In the genomic region with DNA sequence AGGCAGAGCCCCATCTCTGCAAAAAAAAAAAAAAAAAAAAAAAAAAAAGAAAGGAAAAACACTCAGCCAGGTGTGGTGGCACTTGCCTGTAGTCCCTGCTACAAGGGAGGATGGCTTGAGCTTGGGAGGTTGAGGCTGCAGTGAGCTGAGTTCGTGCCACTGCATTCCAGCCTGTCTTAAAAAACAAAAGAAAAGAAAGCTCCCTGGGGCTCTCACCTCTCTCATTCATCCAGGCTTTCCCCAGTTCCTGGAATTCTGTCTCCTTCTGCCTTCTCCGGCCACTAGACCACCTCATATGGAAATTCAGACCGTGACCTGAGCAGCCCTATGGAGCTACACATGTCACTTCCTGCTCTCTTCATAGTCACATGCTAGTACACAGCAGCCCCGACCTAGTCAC, we compare ENCODE assay signal across 29 cellular contexts.
DNase-seq lines count a peak whose midpoint lies in the region; ATAC-seq, FAIRE-seq and TF ChIP-seq lines count a peak whose summit lies in the region.
"Had no signal": no experiment of that assay in that cellular context is flagged by ENCODE, and none has a peak within 500 bp of the region (broad histone marks: within the 10 kb centered on the region; RNA-seq: fewer than 3 reads in every experiment).

No MANE protein-coding gene starts in this region.

- no peaks in the 10 kb centered on the region for H3K27me3 ChIP-seq in psoas muscle (ENCODE audit: insufficient read depth in 3 of 3, low read length in 2 of 3)
- H3K27me3 ChIP-seq: adrenal gland, foreskin keratinocyte, pancreas, right atrium auricular region had no signal

- H3K27ac ChIP-seq in RWPE1 = no peak overlapping the region
- H3K27ac ChIP-seq in psoas muscle = no peak overlapping the region
- H3K27ac ChIP-seq: adrenal gland, C4-2B, foreskin keratinocyte, heart right ventricle, pancreas, right atrium auricular region, thoracic aorta had no signal

- intact Hi-C loops in natural killer cell (cut with micrococcal nuclease) (no loop called here), psoas muscle (cut with DNase I) (no loop called here)

- TF ChIP-seq POLR2A in GM12891 (IDR thresholded peaks at IDR 0.05; ENCODE audit: low read depth, low read length) = no peak

- H3K27me3 Mint-ChIP-seq in natural killer cell treated with Interleukin-12 subunit alpha and Interleukin-12 subunit beta and Interleukin-15 and Interleukin-18, amount 100 ng/mL, for 72 hours = no peaks in the 10 kb centered on the region
- H3K27me3 Mint-ChIP-seq in natural killer cell (ENCODE audit: low read depth in 2 of 2) (no peaks in the 10 kb centered on the region), WTC11 (ENCODE audit: low read depth) (no peaks in the 10 kb centered on the region), endothelial cell (ENCODE audit: unreplicated experiment) (no peaks in the 10 kb centered on the region)
- H3K27me3 Mint-ChIP-seq: brain; naive B cell; stimulated activated naive B cell treated with anti-CD40 and anti-IgM and Interleukin-4, amounts not matched to agents 10 μg/mL and 1 μg/mL and 100 μg/mL, for 72 hours had no signal

- CTCF ChIA-PET in WTC11 (lab: Charles Lee) = interaction anchor here (0.6 to 2.0 kb wide), 3 partner anchors 26 to 329 kb away, joined by 3 to 14 read pairs (median 9); a partner anchor contains a TSS
- CTCF ChIA-PET in RWPE1 (lab: Yijun Ruan, JAX) = interaction anchor here (0.6 kb wide), 3 partner anchors 21 to 77 kb away, joined by 3 to 7 read pairs (median 3); no protein-coding TSS in a partner anchor

- no peaks in the 10 kb centered on the region for H3K4me1 ChIP-seq in psoas muscle
- H3K4me1 ChIP-seq: right atrium auricular region had no signal

- no peak for ATAC-seq in natural killer cell treated with Interleukin-12 subunit alpha and Interleukin-12 subunit beta and Interleukin-15 and Interleukin-18, amount 100 ng/mL, for 72 hours
- no peak for ATAC-seq in natural killer cell
- peak; percentile 90 for ATAC-seq in WTC11
- no peak for ATAC-seq in psoas muscle
- ATAC-seq: activated CD4-positive, CD25-positive, alpha-beta regulatory T cell treated with anti-CD3 and anti-CD28 coated beads, Interleukin-2, amount 50 U/mL, for 24 hours; esophagus mucosa; foreskin keratinocyte; heart right ventricle; pancreas; stimulated activated naive B cell treated with anti-CD40 and anti-IgM and Interleukin-4, amounts not matched to agents 10 μg/mL and 1 μg/mL and 100 μg/mL, for 72 hours had no signal

- POLR2A ChIA-PET in WTC11 (lab: Charles Lee) = interaction anchor here (0.7 kb wide), 1 partner anchor 305 kb away, joined by 7 read pairs; no protein-coding TSS in a partner anchor
- POLR2A ChIA-PET in RWPE1 (lab: Yijun Ruan, JAX; ENCODE audit: low non-redundant PET) = no interaction called here

- WGBS in psoas muscle, 3 donors = 80 to 85% (median 84%) methylated on average over 4 of the region's 4 CpGs

- no peak for FAIRE-seq in GM12891 (lab: Jason Lieb, UNC)
- FAIRE-seq: G401.6, pancreas had no signal

- no peak overlapping the region for H3K4me3 ChIP-seq in psoas muscle
- H3K4me3 ChIP-seq: adrenal gland, heart right ventricle, pancreas, right atrium auricular region, thoracic aorta had no signal

- TF ChIP-seq CTCF in natural killer cell (IDR thresholded peaks at IDR 0.05) (no peak), WTC11 (IDR thresholded peaks at IDR 0.05) (no peak), endothelial cell (IDR thresholded peaks at IDR 0.05; ENCODE audit: unreplicated experiment) (no peak), RWPE1 (conservative IDR thresholded peaks at IDR 0.05; ENCODE audit: low read depth) (no peak), psoas muscle (IDR thresholded peaks at IDR 0.05) (no peak)

- no peak for DNase-seq in natural killer cell treated with Interleukin-12 subunit alpha and Interleukin-12 subunit beta and Interleukin-15 and Interleukin-18, amount 100 ng/mL, for 72 hours (ENCODE audit: low spot score)
- no peak for DNase-seq in natural killer cell
- no peak for DNase-seq in WTC11 (ENCODE audit: low spot score)
- DNase-seq in endothelial cell (ENCODE audit: low spot score) = no peak
- DNase-seq in RWPE1 (ENCODE audit: low spot score) = no peak
- DNase-seq in GM12891 (ENCODE audit: insufficient read length, low spot score) = no peak
- no peak for DNase-seq in psoas muscle
- DNase-seq: activated effector memory CD4-positive, alpha-beta T cell treated with Interleukin-2 at 50 U/mL for 16 hours; adrenal gland; DMS153; effector CD8-positive, alpha-beta T cell; foreskin keratinocyte; GOT3; heart right ventricle; immature natural killer cell; naive B cell; NCI-H1105 treated with DMSO at 0.1 percent for 48 hours; NCI-H2029 treated with DMSO at 0.1 percent for 48 hours; NCI-H345; pancreas; Right ventricle myocardium superior; stimulated activated naive B cell treated with anti-CD40 and anti-IgM and Interleukin-4, amounts not matched to agents 10 μg/mL and 1 μg/mL and 100 μg/mL, for 72 hours had no signal

- no peaks in the 10 kb centered on the region for H3K36me3 ChIP-seq in psoas muscle (ENCODE audit: insufficient read depth in 1 of 2, low read depth in 1 of 2)
- H3K36me3 ChIP-seq: adrenal gland, heart right ventricle, pancreas, right atrium auricular region, thoracic aorta had no signal

- peak overlapping the region; percentile 78 for H3K27ac Mint-ChIP-seq in natural killer cell treated with Interleukin-12 subunit alpha and Interleukin-12 subunit beta and Interleukin-15 and Interleukin-18, amount 100 ng/mL, for 72 hours
- H3K27ac Mint-ChIP-seq in natural killer cell (no peak overlapping the region), WTC11 (peak overlapping the region; percentile 62), endothelial cell (ENCODE audit: unreplicated experiment) (peak overlapping the region; percentile 38)
- H3K27ac Mint-ChIP-seq: naive B cell; stimulated activated naive B cell treated with anti-CD40 and anti-IgM and Interleukin-4, amounts not matched to agents 10 μg/mL and 1 μg/mL and 100 μg/mL, for 72 hours had no signal

- H3K4me1 Mint-ChIP-seq in natural killer cell treated with Interleukin-12 subunit alpha and Interleukin-12 subunit beta and Interleukin-15 and Interleukin-18, amount 100 ng/mL, for 72 hours (ENCODE audit: low read depth in 2 of 2) = peaks cover 20 to 25% of the 10 kb centered on the region in 2 donors
- no peaks in the 10 kb centered on the region for H3K4me1 Mint-ChIP-seq in natural killer cell
- peaks cover 10% of the 10 kb centered on the region for H3K4me1 Mint-ChIP-seq in WTC11
- H3K4me1 Mint-ChIP-seq in endothelial cell (ENCODE audit: unreplicated experiment) = peaks cover 11% of the 10 kb centered on the region
- H3K4me1 Mint-ChIP-seq: immature natural killer cell, naive B cell had no signal

- no peak overlapping the region for H3K4me3 Mint-ChIP-seq in natural killer cell treated with Interleukin-12 subunit alpha and Interleukin-12 subunit beta and Interleukin-15 and Interleukin-18, amount 100 ng/mL, for 72 hours
- H3K4me3 Mint-ChIP-seq in natural killer cell = no peak overlapping the region
- no peak overlapping the region for H3K4me3 Mint-ChIP-seq in WTC11
- no peak overlapping the region for H3K4me3 Mint-ChIP-seq in endothelial cell (ENCODE audit: unreplicated experiment)
- H3K4me3 Mint-ChIP-seq: brain; immature natural killer cell; naive B cell; stimulated activated naive B cell treated with anti-CD40 and anti-IgM and Interleukin-4, amounts not matched to agents 10 μg/mL and 1 μg/mL and 100 μg/mL, for 72 hours had no signal

- no peaks in the 10 kb centered on the region for H3K9me3 Mint-ChIP-seq in natural killer cell treated with Interleukin-12 subunit alpha and Interleukin-12 subunit beta and Interleukin-15 and Interleukin-18, amount 100 ng/mL, for 72 hours
- H3K9me3 Mint-ChIP-seq in natural killer cell = no peaks in the 10 kb centered on the region
- 0 out of 2 replicates have a peak, but pooled peaks cover 3% of the 10 kb centered on the region for H3K9me3 Mint-ChIP-seq in WTC11
- H3K9me3 Mint-ChIP-seq in endothelial cell (ENCODE audit: unreplicated experiment) = no peaks in the 10 kb centered on the region
- H3K9me3 Mint-ChIP-seq: brain; immature natural killer cell; naive B cell; stimulated activated naive B cell treated with anti-CD40 and anti-IgM and Interleukin-4, amounts not matched to agents 10 μg/mL and 1 μg/mL and 100 μg/mL, for 72 hours had no signal

- H3K9me3 ChIP-seq in psoas muscle = no peaks in the 10 kb centered on the region
- H3K9me3 ChIP-seq: adrenal gland, heart right ventricle, pancreas, right atrium auricular region, thoracic aorta had no signal

- H3K36me3 Mint-ChIP-seq in natural killer cell treated with Interleukin-12 subunit alpha and Interleukin-12 subunit beta and Interleukin-15 and Interleukin-18, amount 100 ng/mL, for 72 hours = no peaks in the 10 kb centered on the region
- no peaks in the 10 kb centered on the region for H3K36me3 Mint-ChIP-seq in natural killer cell
- no peaks in the 10 kb centered on the region for H3K36me3 Mint-ChIP-seq in WTC11
- H3K36me3 Mint-ChIP-seq in endothelial cell (ENCODE audit: low read depth, unreplicated experiment) = no peaks in the 10 kb centered on the region
- H3K36me3 Mint-ChIP-seq: brain; immature natural killer cell; naive B cell; stimulated activated naive B cell treated with anti-CD40 and anti-IgM and Interleukin-4, amounts not matched to agents 10 μg/mL and 1 μg/mL and 100 μg/mL, for 72 hours had no signal

TF ChIP-seq in GM12891, 5 proteins besides CTCF, POLR2A, EP300 and RAD21:
- no peak for TF ChIP-seq POLR2AphosphoS5 (IDR thresholded peaks at IDR 0.05; ENCODE audit: low read depth, low read length)
- no peak for TF ChIP-seq POU2F2 (IDR thresholded peaks at IDR 0.05; ENCODE audit: low read depth, low read length)
- TF ChIP-seq SPI1 (IDR thresholded peaks at IDR 0.05; ENCODE audit: low read depth, low read length) = no peak
- TF ChIP-seq PAX5 (IDR thresholded peaks at IDR 0.05; ENCODE audit: insufficient read depth, low read length, severe bottlenecking) = no peak
- no peak for TF ChIP-seq TAF1 (IDR thresholded peaks at IDR 0.05; ENCODE audit: low read depth, low read length)

Comparison
In these comparisons a context has a peak if more than half of its experiments do, and no peak if none do; other contexts are left out.
1. H3K27ac Mint-ChIP-seq: peak in natural killer cell treated with Interleukin-12 subunit alpha and Interleukin-12 subunit beta and Interleukin-15 and Interleukin-18, amount 100 ng/mL, for 72 hours (2 of 2), WTC11 (single experiment) and endothelial cell (single experiment); none in natural killer cell (0 of 2).